Comparison of ENCODE assay signal across 1 cellular context in the genomic region with DNA sequence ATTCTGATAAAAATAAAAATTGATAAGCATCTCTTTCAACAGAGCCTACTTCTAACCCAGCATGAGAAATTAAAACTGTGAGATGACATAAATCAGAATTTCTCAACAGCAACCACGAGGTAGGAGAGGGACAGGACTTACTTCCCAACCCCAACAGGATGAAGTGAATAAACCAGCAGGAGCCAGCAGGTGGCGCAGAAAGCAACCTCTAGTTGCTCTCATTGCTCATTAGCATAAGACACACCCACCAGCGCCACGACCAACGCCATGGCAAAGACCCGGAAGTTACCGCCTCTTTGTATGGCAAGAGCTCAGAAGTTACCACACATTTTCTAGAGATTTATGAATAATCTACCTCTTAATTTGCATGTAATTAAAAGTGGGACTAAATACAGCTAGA.
TF ChIP-seq lines count a peak whose summit lies in the region.

No MANE protein-coding gene starts in this region.

TF ChIP-seq in GM23338, 12 proteins besides CTCF, POLR2A, EP300 and RAD21 (continued from another document):
- TF ChIP-seq, protein P1, sequence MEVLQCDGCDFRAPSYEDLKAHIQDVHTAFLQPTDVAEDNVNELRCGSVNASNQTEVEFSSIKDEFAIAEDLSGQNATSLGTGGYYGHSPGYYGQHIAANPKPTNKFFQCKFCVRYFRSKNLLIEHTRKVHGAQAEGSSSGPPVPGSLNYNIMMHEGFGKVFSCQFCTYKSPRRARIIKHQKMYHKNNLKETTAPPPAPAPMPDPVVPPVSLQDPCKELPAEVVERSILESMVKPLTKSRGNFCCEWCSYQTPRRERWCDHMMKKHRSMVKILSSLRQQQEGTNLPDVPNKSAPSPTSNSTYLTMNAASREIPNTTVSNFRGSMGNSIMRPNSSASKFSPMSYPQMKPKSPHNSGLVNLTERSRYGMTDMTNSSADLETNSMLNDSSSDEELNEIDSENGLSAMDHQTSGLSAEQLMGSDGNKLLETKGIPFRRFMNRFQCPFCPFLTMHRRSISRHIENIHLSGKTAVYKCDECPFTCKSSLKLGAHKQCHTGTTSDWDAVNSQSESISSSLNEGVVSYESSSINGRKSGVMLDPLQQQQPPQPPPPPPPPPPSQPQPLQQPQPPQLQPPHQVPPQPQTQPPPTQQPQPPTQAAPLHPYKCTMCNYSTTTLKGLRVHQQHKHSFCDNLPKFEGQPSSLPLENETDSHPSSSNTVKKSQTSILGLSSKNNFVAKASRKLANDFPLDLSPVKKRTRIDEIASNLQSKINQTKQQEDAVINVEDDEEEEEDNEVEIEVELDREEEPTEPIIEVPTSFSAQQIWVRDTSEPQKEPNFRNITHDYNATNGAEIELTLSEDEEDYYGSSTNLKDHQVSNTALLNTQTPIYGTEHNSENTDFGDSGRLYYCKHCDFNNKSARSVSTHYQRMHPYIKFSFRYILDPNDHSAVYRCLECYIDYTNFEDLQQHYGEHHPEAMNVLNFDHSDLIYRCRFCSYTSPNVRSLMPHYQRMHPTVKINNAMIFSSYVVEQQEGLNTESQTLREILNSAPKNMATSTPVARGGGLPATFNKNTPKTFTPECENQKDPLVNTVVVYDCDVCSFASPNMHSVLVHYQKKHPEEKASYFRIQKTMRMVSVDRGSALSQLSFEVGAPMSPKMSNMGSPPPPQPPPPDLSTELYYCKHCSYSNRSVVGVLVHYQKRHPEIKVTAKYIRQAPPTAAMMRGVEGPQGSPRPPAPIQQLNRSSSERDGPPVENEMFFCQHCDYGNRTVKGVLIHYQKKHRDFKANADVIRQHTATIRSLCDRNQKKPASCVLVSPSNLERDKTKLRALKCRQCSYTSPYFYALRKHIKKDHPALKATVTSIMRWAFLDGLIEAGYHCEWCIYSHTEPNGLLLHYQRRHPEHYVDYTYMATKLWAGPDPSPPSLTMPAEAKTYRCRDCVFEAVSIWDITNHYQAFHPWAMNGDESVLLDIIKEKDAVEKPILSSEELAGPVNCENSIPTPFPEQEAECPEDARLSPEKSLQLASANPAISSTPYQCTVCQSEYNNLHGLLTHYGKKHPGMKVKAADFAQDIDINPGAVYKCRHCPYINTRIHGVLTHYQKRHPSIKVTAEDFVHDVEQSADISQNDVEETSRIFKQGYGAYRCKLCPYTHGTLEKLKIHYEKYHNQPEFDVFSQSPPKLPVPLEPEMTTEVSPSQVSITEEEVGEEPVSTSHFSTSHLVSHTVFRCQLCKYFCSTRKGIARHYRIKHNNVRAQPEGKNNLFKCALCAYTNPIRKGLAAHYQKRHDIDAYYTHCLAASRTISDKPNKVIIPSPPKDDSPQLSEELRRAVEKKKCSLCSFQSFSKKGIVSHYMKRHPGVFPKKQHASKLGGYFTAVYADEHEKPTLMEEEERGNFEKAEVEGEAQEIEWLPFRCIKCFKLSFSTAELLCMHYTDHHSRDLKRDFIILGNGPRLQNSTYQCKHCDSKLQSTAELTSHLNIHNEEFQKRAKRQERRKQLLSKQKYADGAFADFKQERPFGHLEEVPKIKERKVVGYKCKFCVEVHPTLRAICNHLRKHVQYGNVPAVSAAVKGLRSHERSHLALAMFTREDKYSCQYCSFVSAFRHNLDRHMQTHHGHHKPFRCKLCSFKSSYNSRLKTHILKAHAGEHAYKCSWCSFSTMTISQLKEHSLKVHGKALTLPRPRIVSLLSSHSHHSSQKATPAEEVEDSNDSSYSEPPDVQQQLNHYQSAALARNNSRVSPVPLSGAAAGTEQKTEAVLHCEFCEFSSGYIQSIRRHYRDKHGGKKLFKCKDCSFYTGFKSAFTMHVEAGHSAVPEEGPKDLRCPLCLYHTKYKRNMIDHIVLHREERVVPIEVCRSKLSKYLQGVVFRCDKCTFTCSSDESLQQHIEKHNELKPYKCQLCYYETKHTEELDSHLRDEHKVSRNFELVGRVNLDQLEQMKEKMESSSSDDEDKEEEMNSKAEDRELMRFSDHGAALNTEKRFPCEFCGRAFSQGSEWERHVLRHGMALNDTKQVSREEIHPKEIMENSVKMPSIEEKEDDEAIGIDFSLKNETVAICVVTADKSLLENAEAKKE (CRISPR knock-in tag; IDR thresholded peaks at IDR 0.05) = no peak
- TF ChIP-seq EZH2phosphoT487 (IDR thresholded peaks at IDR 0.05; ENCODE audit: unreplicated experiment) (no peak), CREB1 (CRISPR knock-in tag; IDR thresholded peaks at IDR 0.05; ENCODE audit: low read depth) (no peak), STAT1 (IDR thresholded peaks at IDR 0.05; ENCODE audit: unreplicated experiment) (no peak), EZH2 (IDR thresholded peaks at IDR 0.05; ENCODE audit: low read depth, unreplicated experiment) (no peak), NANOG (IDR thresholded peaks at IDR 0.05; ENCODE audit: borderline replicate concordance) (no peak)
- TF ChIP-seq, protein P2, sequence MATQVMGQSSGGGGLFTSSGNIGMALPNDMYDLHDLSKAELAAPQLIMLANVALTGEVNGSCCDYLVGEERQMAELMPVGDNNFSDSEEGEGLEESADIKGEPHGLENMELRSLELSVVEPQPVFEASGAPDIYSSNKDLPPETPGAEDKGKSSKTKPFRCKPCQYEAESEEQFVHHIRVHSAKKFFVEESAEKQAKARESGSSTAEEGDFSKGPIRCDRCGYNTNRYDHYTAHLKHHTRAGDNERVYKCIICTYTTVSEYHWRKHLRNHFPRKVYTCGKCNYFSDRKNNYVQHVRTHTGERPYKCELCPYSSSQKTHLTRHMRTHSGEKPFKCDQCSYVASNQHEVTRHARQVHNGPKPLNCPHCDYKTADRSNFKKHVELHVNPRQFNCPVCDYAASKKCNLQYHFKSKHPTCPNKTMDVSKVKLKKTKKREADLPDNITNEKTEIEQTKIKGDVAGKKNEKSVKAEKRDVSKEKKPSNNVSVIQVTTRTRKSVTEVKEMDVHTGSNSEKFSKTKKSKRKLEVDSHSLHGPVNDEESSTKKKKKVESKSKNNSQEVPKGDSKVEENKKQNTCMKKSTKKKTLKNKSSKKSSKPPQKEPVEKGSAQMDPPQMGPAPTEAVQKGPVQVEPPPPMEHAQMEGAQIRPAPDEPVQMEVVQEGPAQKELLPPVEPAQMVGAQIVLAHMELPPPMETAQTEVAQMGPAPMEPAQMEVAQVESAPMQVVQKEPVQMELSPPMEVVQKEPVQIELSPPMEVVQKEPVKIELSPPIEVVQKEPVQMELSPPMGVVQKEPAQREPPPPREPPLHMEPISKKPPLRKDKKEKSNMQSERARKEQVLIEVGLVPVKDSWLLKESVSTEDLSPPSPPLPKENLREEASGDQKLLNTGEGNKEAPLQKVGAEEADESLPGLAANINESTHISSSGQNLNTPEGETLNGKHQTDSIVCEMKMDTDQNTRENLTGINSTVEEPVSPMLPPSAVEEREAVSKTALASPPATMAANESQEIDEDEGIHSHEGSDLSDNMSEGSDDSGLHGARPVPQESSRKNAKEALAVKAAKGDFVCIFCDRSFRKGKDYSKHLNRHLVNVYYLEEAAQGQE (IDR thresholded peaks at IDR 0.05; ENCODE audit: unreplicated experiment) = no peak
